23 cellular contexts compared by ENCODE assay signal in the genomic region with DNA sequence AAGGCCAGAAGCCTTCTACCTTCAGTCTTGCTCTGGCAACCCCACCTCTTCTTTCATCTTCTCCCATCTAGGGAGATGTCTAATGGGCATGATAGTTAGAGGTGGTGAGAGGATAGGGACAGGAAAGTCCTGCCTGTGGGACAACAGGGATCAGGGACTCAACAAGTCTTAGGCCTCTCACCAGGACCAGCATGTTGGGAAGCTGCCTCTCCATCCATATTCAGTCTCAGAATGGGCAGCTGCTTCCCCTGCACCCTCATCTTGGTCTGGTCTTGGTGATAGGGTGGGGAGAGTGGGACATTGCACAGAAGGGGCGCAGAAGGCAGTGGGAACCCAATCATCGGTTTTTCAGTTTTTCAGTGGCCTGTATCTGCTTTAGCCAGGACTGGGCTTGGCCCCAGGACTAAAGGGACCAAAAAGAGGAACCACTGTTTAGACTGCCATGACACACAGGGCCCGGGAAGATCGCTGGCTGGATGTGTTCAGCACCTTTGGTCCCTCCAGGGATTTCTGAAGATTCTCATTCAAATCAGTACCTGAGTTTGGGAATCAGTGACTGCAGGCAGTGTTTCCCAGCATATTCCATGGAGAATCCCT. TPM values are rescaled to one million over a fixed set of nuclear protein-coding genes. Genes with fewer than 3 reads are reported as not detected.
"Had no signal": no experiment of that assay in that cellular context is flagged by ENCODE, and none has a peak within 500 bp of the region (broad histone marks: within the 10 kb centered on the region; RNA-seq: fewer than 3 reads in every experiment).

No MANE protein-coding gene starts in this region.

- H3K36me3 Mint-ChIP-seq: activated CD4-positive, alpha-beta memory T cell treated with anti-CD3 and anti-CD28 coated beads for 36 hours; activated naive CD8-positive, alpha-beta T cell; natural killer cell treated with Interleukin-12 subunit alpha and Interleukin-12 subunit beta and Interleukin-15 and Interleukin-18, amount 100 ng/mL, for 72 hours had no signal

- H3K9me3 Mint-ChIP-seq: natural killer cell treated with Interleukin-12 subunit alpha and Interleukin-12 subunit beta and Interleukin-15 and Interleukin-18, amount 100 ng/mL, for 72 hours had no signal

- DNase-seq: activated CD4-positive, alpha-beta memory T cell treated with anti-CD3 and anti-CD28 coated beads for 36 hours; activated gamma-delta T cell treated with Interleukin-2 at 50 U/mL for 16 hours; activated T-cell treated with anti-CD3 and anti-CD28 coated beads for 4 hours; dermis blood vessel endothelial cell; effector memory CD4-positive, alpha-beta T cell; left cardiac atrium; mesendoderm; posterior cingulate gyrus; sigmoid colon; stimulated activated CD4-positive, alpha-beta T cell treated with anti-CD3 and anti-CD28 coated beads, Interleukin-4, amount 100 ng/mL, for 4 hours; stimulated activated naive CD4-positive, alpha-beta T cell; T-helper 9 cell had no signal

- H3K27ac Mint-ChIP-seq: activated CD4-positive, alpha-beta memory T cell treated with anti-CD3 and anti-CD28 coated beads for 36 hours; activated CD4-positive, alpha-beta T cell treated with anti-CD3 and anti-CD28 coated beads for 36 hours; activated naive CD8-positive, alpha-beta T cell; activated T-helper 1 cell treated with anti-CD3 and anti-CD28 coated beads, Interleukin-12 subunit alpha, Interleukin-12 subunit beta, Interleukin-2, Interleukin-4 antibody, amounts not matched to agents 30 ng/mL and 10 ng/mL and 1 ng/mL, durations not matched to agents 14 hours and 24 hours and 36 hours; natural killer cell treated with Interleukin-12 subunit alpha and Interleukin-12 subunit beta and Interleukin-15 and Interleukin-18, amount 100 ng/mL, for 72 hours had no signal

- H3K4me3 Mint-ChIP-seq: activated CD4-positive, alpha-beta memory T cell treated with anti-CD3 and anti-CD28 coated beads for 36 hours; activated CD4-positive, alpha-beta T cell treated with anti-CD3 and anti-CD28 coated beads for 36 hours; activated naive CD8-positive, alpha-beta T cell; activated T-helper 1 cell treated with anti-CD3 and anti-CD28 coated beads, Interleukin-12 subunit alpha, Interleukin-12 subunit beta, Interleukin-2, Interleukin-4 antibody, amounts not matched to agents 30 ng/mL and 10 ng/mL and 1 ng/mL, durations not matched to agents 14 hours and 24 hours and 36 hours; natural killer cell treated with Interleukin-12 subunit alpha and Interleukin-12 subunit beta and Interleukin-15 and Interleukin-18, amount 100 ng/mL, for 72 hours had no signal

RNA-seq across cellular contexts. Expression of a gene that starts 12.7 kb away (rescaled TPM):
- total RNA-seq: activated CD4-positive, alpha-beta memory T cell treated with anti-CD3 and anti-CD28 coated beads for 36 hours; activated CD4-positive, alpha-beta T cell treated with anti-CD3 and anti-CD28 coated beads for 36 hours; activated T-helper 1 cell treated with anti-CD3 and anti-CD28 coated beads, Interleukin-12 subunit alpha, Interleukin-12 subunit beta, Interleukin-2, Interleukin-4 antibody, amounts not matched to agents 30 ng/mL and 10 ng/mL and 1 ng/mL, durations not matched to agents 14 hours and 24 hours and 36 hours; bronchial epithelial cell; chondrocyte; dermis blood vessel endothelial cell; endothelial cell of umbilical vein had no signal
- polyA plus RNA-seq: endothelial cell of umbilical vein had no signal

RNA-seq across cellular contexts. Expression of a gene that starts 42.0 kb away (rescaled TPM):
- total RNA-seq: activated CD4-positive, alpha-beta memory T cell treated with anti-CD3 and anti-CD28 coated beads for 36 hours; activated CD4-positive, alpha-beta T cell treated with anti-CD3 and anti-CD28 coated beads for 36 hours; activated T-helper 1 cell treated with anti-CD3 and anti-CD28 coated beads, Interleukin-12 subunit alpha, Interleukin-12 subunit beta, Interleukin-2, Interleukin-4 antibody, amounts not matched to agents 30 ng/mL and 10 ng/mL and 1 ng/mL, durations not matched to agents 14 hours and 24 hours and 36 hours; bronchial epithelial cell; chondrocyte; dermis blood vessel endothelial cell; endothelial cell of umbilical vein; left cardiac atrium; lower leg skin; natural killer cell treated with Interleukin-12 subunit alpha and Interleukin-12 subunit beta and Interleukin-15 and Interleukin-18, amount 100 ng/mL, for 72 hours; sigmoid colon had no signal

RNA-seq across cellular contexts. Expression of a gene that starts 51.5 kb away (rescaled TPM):
- total RNA-seq: activated CD4-positive, alpha-beta memory T cell treated with anti-CD3 and anti-CD28 coated beads for 36 hours; activated CD4-positive, alpha-beta T cell treated with anti-CD3 and anti-CD28 coated beads for 36 hours; activated T-helper 1 cell treated with anti-CD3 and anti-CD28 coated beads, Interleukin-12 subunit alpha, Interleukin-12 subunit beta, Interleukin-2, Interleukin-4 antibody, amounts not matched to agents 30 ng/mL and 10 ng/mL and 1 ng/mL, durations not matched to agents 14 hours and 24 hours and 36 hours; bronchial epithelial cell; chondrocyte; dermis blood vessel endothelial cell; endothelial cell of umbilical vein; esophagus muscularis mucosa; left cardiac atrium; lower leg skin; natural killer cell treated with Interleukin-12 subunit alpha and Interleukin-12 subunit beta and Interleukin-15 and Interleukin-18, amount 100 ng/mL, for 72 hours; renal cortical epithelial cell; ureter had no signal
- polyA plus RNA-seq: endothelial cell of umbilical vein had no signal
